Comparison of ENCODE assay signal across 8 cellular contexts in genomic region chr19:45902651-45903625, GRCh38. TPM values are rescaled to one million over a fixed set of nuclear protein-coding genes. Genes with fewer than 3 reads are reported as not detected.
DNase-seq lines count a peak whose midpoint lies in the region; ATAC-seq, FAIRE-seq and TF ChIP-seq lines count a peak whose summit lies in the region.

No MANE protein-coding gene starts in this region.

- no peaks in the 10 kb centered on the region for H3K27me3 Mint-ChIP-seq in Caco-2 (ENCODE audit: insufficient read depth, unreplicated experiment)

- H3K14ac ChIP-seq in H1 (ENCODE audit: insufficient read length): no peak overlapping the region

- no peak for TF ChIP-seq RAD21 in H1 (IDR thresholded peaks at IDR 0.05 in 1 of 2, conservative IDR thresholded peaks at IDR 0.05 in 1 of 2; ENCODE audit: low read depth in 2 of 2, low read length in 2 of 2)

- peaks cover 22% of the 10 kb centered on the region; the same call in 1 of the 2 replicates for H3K23me2 ChIP-seq in H1 (ENCODE audit: low read depth, low read length)

- ATAC-seq in GM21367 (IDR thresholded peaks at IDR 0.05; ENCODE audit: unreplicated experiment): peak; percentile 76

- H3K27ac ChIP-seq in H1 (ENCODE audit: low read depth, low read length): peak overlapping the region; percentile 43; the same call in 1 of the 2 replicates
- peak overlapping the region; percentile 74 for H3K27ac ChIP-seq in mesendoderm (ENCODE audit: low read depth, low read length)

- POLR2A ChIA-PET in Caco-2 (lab: Charles Lee): interaction anchor here (1.0 to 2.9 kb wide), 6 partner anchors 17 to 92 kb away, joined by 4 to 19 read pairs (median 8); partner anchors contain the start of genes CCDC61, FOXA3 and IRF2BP1
- POLR2A ChIA-PET in H1 (lab: Charles Lee; ENCODE audit: partially characterized antibody): interaction anchor here (0.6 to 3.4 kb wide), 18 partner anchors 9 to 807 kb away, joined by 3 to 21 read pairs (median 4); partner anchors contain the start of genes DMWD, FOXA3, IRF2BP1 and NANOS2

- CTCF ChIA-PET in Caco-2 (lab: Charles Lee): interaction anchor here (0.6 to 3.4 kb wide), 9 partner anchors 13 to 529 kb away, joined by 3 to 18 read pairs (median 6); partner anchors contain the start of genes IRF2BP1, SIX5 and SYMPK
- CTCF ChIA-PET in H1 (lab: Charles Lee; ENCODE audit: partially characterized antibody): interaction anchor here (0.6 to 3.3 kb wide), 18 partner anchors 10 to 343 kb away, joined by 3 to 19 read pairs (median 4); partner anchors contain the start of genes IRF2BP1 and NANOS2

- peaks cover 44% of the 10 kb centered on the region for H3K36me3 Mint-ChIP-seq in Caco-2 (ENCODE audit: insufficient read depth, unreplicated experiment)

- peak overlapping the region; percentile 58 for H4K91ac ChIP-seq in H1 (replicated peaks; ENCODE audit: insufficient read length, low read length)

- H3K9ac ChIP-seq in H1 (replicated peaks in 1 of 4; ENCODE audit: extremely low read depth in 1 of 4, low read depth in 3 of 4, low read length in 3 of 4) (peak overlapping the region in 3 of 4 experiments; percentile 22 to 44 (median 35); a peak in 3 of 7 replicates), mesendoderm (ENCODE audit: low read length) (peak overlapping the region; percentile 72)

- H3K79me1 ChIP-seq in H1 (ENCODE audit: low read depth, low read length) (peaks cover 3% of the 10 kb centered on the region; the same call in 1 of the 2 replicates), mesendoderm (ENCODE audit: low read length) (no peaks in the 10 kb centered on the region)

- H4K5ac ChIP-seq in H1 (ENCODE audit: insufficient read length, low read depth, low read length): peak overlapping the region; percentile 80
- no peak overlapping the region for H4K5ac ChIP-seq in mesendoderm (ENCODE audit: low read length)

- DNase-seq in Caco-2 (peak; percentile 98 to 100), HT1080 (ENCODE audit: low read depth) (peak; percentile 95), NOMO-1 (lab: John Stamatoyannopoulos, UW; ENCODE audit: unreplicated experiment in 2 of 2) (peak; percentile 96 to 98), H1 (ENCODE audit: low read depth in 1 of 2, low spot score in 2 of 2) (peak; percentile 95 to 100), mesendoderm (peak; percentile 98)
- peak; percentile 98 to 100 (median 100) for DNase-seq in activated CD8-positive, alpha-beta memory T cell treated with anti-CD3 and anti-CD28 coated beads for 48 hours (ENCODE audit: low read depth in 2 of 3, low spot score in 2 of 3)
- DNase-seq in stimulated activated CD8-positive, alpha-beta memory T cell treated with anti-CD3 and anti-CD28 coated beads, Interleukin-12 subunit alpha, Interleukin-12 subunit beta, amount 100 ng/mL, for 4 hours (ENCODE audit: low read depth): peak; percentile 100

- H3K27me3 ChIP-seq in Caco-2 (replicated peaks; ENCODE audit: control insufficient read depth, insufficient read depth, low read length) (no peaks in the 10 kb centered on the region), H1 (replicated peaks in 1 of 4; ENCODE audit: control insufficient read depth in 3 of 4, extremely low read depth in 1 of 4, insufficient read depth in 3 of 4, low read length in 3 of 4) (peaks cover 0 to 16% (median 11%) of the 10 kb centered on the region in 4 experiments; a peak in 6 of 7 replicates), mesendoderm (ENCODE audit: insufficient read depth, low read length, poor library complexity) (no peaks in the 10 kb centered on the region)

- H3K18ac ChIP-seq in H1 (ENCODE audit: extremely low read depth, low read length) (peak overlapping the region; percentile 73), mesendoderm (ENCODE audit: low read length) (no peak overlapping the region)

- H3K4me3 ChIP-seq in Caco-2 (ENCODE audit: low read depth, low read length) (peak overlapping the region; percentile 92), H1 (ENCODE audit: extremely low read depth in 1 of 4, insufficient read depth in 2 of 4, low read depth in 3 of 4, low read length in 4 of 4) (peak overlapping the region; percentile 48 to 76 (median 72)), mesendoderm (ENCODE audit: low read length) (peak overlapping the region; percentile 50)

- H3K9me3 ChIP-seq in Caco-2: no peaks in the 10 kb centered on the region
- no peaks in the 10 kb centered on the region for H3K9me3 ChIP-seq in H1 (ENCODE audit: insufficient read depth in 2 of 2, low read depth in 1 of 2, low read length in 1 of 2)

- H2AK5ac ChIP-seq in H1 (ENCODE audit: low read depth, low read length): no peak overlapping the region
- H2AK5ac ChIP-seq in mesendoderm (ENCODE audit: low read length): no peak overlapping the region

- H3K4me3 Mint-ChIP-seq in Caco-2 (ENCODE audit: unreplicated experiment): peak overlapping the region; percentile 80

- 5% methylated on average over 69 of the region's 73 CpGs; no CpG with 5 or more reads in 1 of the 2 experiments for WGBS in H1 (ENCODE audit: extremely low coverage in 1 of 2, insufficient coverage in 1 of 2, insufficient read length in 1 of 2, insufficient replicate concordance in 2 of 2, low coverage in 1 of 2, low lambda C conversion rate in 2 of 2, missing lambda C conversion rate in 1 of 2), 2 experiments
- WGBS in mesendoderm (ENCODE audit: extremely low coverage, insufficient coverage, low lambda C conversion rate): no CpG with 5 or more reads among the region's 73 CpGs

- H3K23ac ChIP-seq in H1 (ENCODE audit: insufficient read length) (no peak overlapping the region), mesendoderm (ENCODE audit: low read length) (no peak overlapping the region)

- FAIRE-seq in H1 (lab: Jason Lieb, UNC): peak; percentile 71

- H3K27ac Mint-ChIP-seq in Caco-2 (ENCODE audit: unreplicated experiment): peak overlapping the region; percentile 65

- H2BK5ac ChIP-seq in H1 (ENCODE audit: low read depth, low read length) (peak overlapping the region; percentile 12; the same call in 1 of the 2 replicates), mesendoderm (ENCODE audit: low read length) (no peak overlapping the region)

- BruUV-seq in Caco-2 (replicated peaks; lab: Mats Ljungman, UMichigan): no TSS peak

- peak overlapping the region; percentile 70; the same call in 1 of the 2 replicates for H2AFZ ChIP-seq in H1 (ENCODE audit: low read length)

- no peak overlapping the region for H3K4ac ChIP-seq in H1 (replicated peaks; ENCODE audit: insufficient read length, low read depth, low read length)
- no peak overlapping the region for H3K4ac ChIP-seq in mesendoderm (ENCODE audit: low read depth, low read length)

- H2BK12ac ChIP-seq in H1 (ENCODE audit: low read depth, low read length): peak overlapping the region; percentile 22; the same call in 1 of the 2 replicates

- H3K9me3 Mint-ChIP-seq in Caco-2 (ENCODE audit: unreplicated experiment): no peaks in the 10 kb centered on the region

- H3K4me1 ChIP-seq in Caco-2 (peaks cover 5% of the 10 kb centered on the region), H1 (replicated peaks in 1 of 4; ENCODE audit: control insufficient read depth in 3 of 4, insufficient read depth in 4 of 4, low read length in 3 of 4) (peaks cover 0 to 2% (median under 1%) of the 10 kb centered on the region in 4 experiments; a peak in 3 of 7 replicates), mesendoderm (ENCODE audit: control insufficient read depth, low read depth, low read length) (no peaks in the 10 kb centered on the region)

- TF ChIP-seq CTCF in Caco-2 (IDR thresholded peaks at IDR 0.05; ENCODE audit: insufficient read depth in 1 of 2, low read depth in 1 of 2, low read length in 1 of 2, severe bottlenecking in 1 of 2, unreplicated experiment in 1 of 2) (no peak), H1 (IDR thresholded peaks at IDR 0.05; ENCODE audit: control extremely low read depth in 1 of 3, insufficient read depth in 1 of 3, low read depth in 1 of 3, low read length in 3 of 3) (no peak)

- no peak overlapping the region for H2BK20ac ChIP-seq in H1 (ENCODE audit: low read length)

- H4K20me1 ChIP-seq in H1 (replicated peaks in 1 of 2; ENCODE audit: control insufficient read depth in 1 of 2, insufficient read depth in 2 of 2, low read length in 2 of 2): peaks cover 2 to 10% of the 10 kb centered on the region in 2 experiments

- peak overlapping the region; percentile 88 to 95 for H3K4me2 ChIP-seq in H1 (ENCODE audit: insufficient read depth in 1 of 2, low read depth in 2 of 2, low read length in 2 of 2)
- H3K4me2 ChIP-seq in mesendoderm (ENCODE audit: low read length): peak overlapping the region; percentile 81

- H3K79me2 ChIP-seq in H1 (ENCODE audit: control insufficient read depth in 1 of 2, insufficient read depth in 2 of 2, low read length in 2 of 2) (no peaks in the 10 kb centered on the region), mesendoderm (ENCODE audit: control insufficient read depth, insufficient read depth, low read length) (no peaks in the 10 kb centered on the region)

- no peaks in the 10 kb centered on the region for H3K4me1 Mint-ChIP-seq in Caco-2 (ENCODE audit: low read depth, unreplicated experiment)

- H3K36me3 ChIP-seq in Caco-2 (ENCODE audit: control insufficient read depth, insufficient read depth, low read length) (peaks cover 3% of the 10 kb centered on the region; the same call in 1 of the 2 replicates), H1 (ENCODE audit: control insufficient read depth in 2 of 4, insufficient read depth in 4 of 4, low read length in 3 of 4) (peaks cover 0 to 8% (median 2%) of the 10 kb centered on the region in 4 experiments; a peak in 3 of 8 replicates), mesendoderm (ENCODE audit: control insufficient read depth, insufficient read depth, low read length) (peaks cover 1% of the 10 kb centered on the region)

- H3K56ac ChIP-seq in H1 (replicated peaks; ENCODE audit: insufficient read length, low read depth, low read length) (peak overlapping the region; percentile 74), mesendoderm (ENCODE audit: low read length) (peak overlapping the region; percentile 87)

- no peak; a peak in 1 of 3 replicates for TF ChIP-seq POLR2A in H1 (IDR thresholded peaks at IDR 0.05; ENCODE audit: control extremely low read depth in 1 of 2, low read depth in 2 of 2, low read length in 2 of 2)

- no peak for TF ChIP-seq EP300 in H1 (IDR thresholded peaks at IDR 0.05; ENCODE audit: borderline replicate concordance in 1 of 2, low read depth in 2 of 2, low read length in 2 of 2)

- intact Hi-C loops in Caco-2 (cut with micrococcal nuclease; ENCODE audit: unreplicated experiment): loop anchor here (1.0 to 2.0 kb wide), 2 partner anchors 8 to 24 kb away; no protein-coding TSS in a partner anchor

- H2BK15ac ChIP-seq in H1 (ENCODE audit: low read length) (no peak overlapping the region; the same call in 1 of the 2 replicates), mesendoderm (replicated peaks; ENCODE audit: low read depth) (no peak overlapping the region)

- peak overlapping the region; percentile 35; the same call in 1 of the 2 replicates for H4K8ac ChIP-seq in H1 (ENCODE audit: extremely low read depth, insufficient read depth, low read length)
- no peak overlapping the region for H4K8ac ChIP-seq in mesendoderm (ENCODE audit: low read depth, low read length)

- H2BK120ac ChIP-seq in H1 (replicated peaks; ENCODE audit: low read depth, low read length): no peak overlapping the region
- no peak overlapping the region for H2BK120ac ChIP-seq in mesendoderm (ENCODE audit: low read depth, low read length)

RNA-seq across cellular contexts. Expression of gene MYPOP, which starts 0.5 kb away (rescaled TPM):
- total RNA-seq in Caco-2 (2022): 15.8 and 18.1 TPM in 2 replicates
- total RNA-seq in HT1080 (2014; rRNA removed; shearing (Covaris generic)): 2.2 and 4.4 TPM in 2 replicates
- 3.3 and 4.7 TPM in 2 replicates for polyA plus RNA-seq in HT1080 (2015; cell fraction: cytosol; rRNA removed)
- polyA plus RNA-seq in HT1080 (2015; cell fraction: nucleus; rRNA removed): 3.4 and 3.8 TPM in 2 replicates
- total RNA-seq in H1 (2021; fragmentation: NEBNext Ultra II Directional; extraction: Animal tissue kit (Norgen Biotek cat#: 25700)): 11.1 and 12.6 TPM in 2 replicates
- polyA plus RNA-seq in H1 (2011; rRNA removed): 3.2 and 5.8 TPM in 2 replicates
- 2.2 TPM for polyA plus RNA-seq in H1 (2011; cell fraction: cytosol; rRNA removed)
- 6.4 TPM for polyA plus RNA-seq in H1 (2011; cell fraction: nucleus; rRNA removed)
- 7.3 to 9.2 TPM (median 8.6 TPM) in 4 replicates for polyA plus RNA-seq in H1 (2012, experiment 1 of 2)
- polyA plus RNA-seq in H1 (2012, experiment 2 of 2): 5.3 TPM
- 10.5 TPM for polyA plus RNA-seq in H1 (2013, experiment 1 of 2)
- polyA plus RNA-seq in H1 (2013, experiment 2 of 2): 10.1 TPM
- 0.54 and 0.79 TPM in 2 replicates for polyA minus RNA-seq in H1 (2011; rRNA and poly(A)+ RNA removed)
- 2.7 TPM for polyA minus RNA-seq in H1 (2011; cell fraction: cytosol; rRNA and poly(A)+ RNA removed)
- 1.6 TPM for polyA minus RNA-seq in H1 (2011; cell fraction: nucleus; rRNA and poly(A)+ RNA removed)
- 8.9 TPM for polyA plus RNA-seq in mesendoderm (2013, experiment 1 of 2)
- 8.8 TPM for polyA plus RNA-seq in mesendoderm (2013, experiment 2 of 2)

RNA-seq across cellular contexts. Expression of gene NANOS2, which starts 11.6 kb away (rescaled TPM):
- not detected in 2 replicates for total RNA-seq in Caco-2 (2022)
- total RNA-seq in HT1080 (2014; rRNA removed; shearing (Covaris generic)): not detected in 2 replicates
- not detected in 2 replicates for polyA plus RNA-seq in HT1080 (2015; cell fraction: cytosol; rRNA removed)
- not detected in 2 replicates for polyA plus RNA-seq in HT1080 (2015; cell fraction: nucleus; rRNA removed)
- total RNA-seq in H1 (2021; fragmentation: NEBNext Ultra II Directional; extraction: Animal tissue kit (Norgen Biotek cat#: 25700)): not detected in 2 replicates
- 0.20 and 0.24 TPM in 2 replicates for polyA plus RNA-seq in H1 (2011; rRNA removed)
- 0.09 TPM for polyA plus RNA-seq in H1 (2011; cell fraction: cytosol; rRNA removed)
- 0.56 TPM for polyA plus RNA-seq in H1 (2011; cell fraction: nucleus; rRNA removed)
- 0.13 to 0.17 TPM in 2 of 4 replicates, not detected in the others for polyA plus RNA-seq in H1 (2012, experiment 1 of 2)
- polyA plus RNA-seq in H1 (2012, experiment 2 of 2): not detected
- polyA plus RNA-seq in H1 (2013, experiment 1 of 2): 0.10 TPM
- polyA plus RNA-seq in H1 (2013, experiment 2 of 2): 0.06 TPM
- not detected in 2 replicates for polyA minus RNA-seq in H1 (2011; rRNA and poly(A)+ RNA removed)
- not detected for polyA minus RNA-seq in H1 (2011; cell fraction: cytosol; rRNA and poly(A)+ RNA removed)
- polyA minus RNA-seq in H1 (2011; cell fraction: nucleus; rRNA and poly(A)+ RNA removed): not detected
- not detected for polyA plus RNA-seq in mesendoderm (2013, experiment 1 of 2)
- polyA plus RNA-seq in mesendoderm (2013, experiment 2 of 2): not detected

RNA-seq across cellular contexts. Expression of gene IRF2BP1, which starts 17.0 kb away (rescaled TPM):
- total RNA-seq in Caco-2 (2022): 27.6 and 29.2 TPM in 2 replicates
- 57.1 and 57.4 TPM in 2 replicates for total RNA-seq in HT1080 (2014; rRNA removed; shearing (Covaris generic))
- 40.2 and 48.1 TPM in 2 replicates for polyA plus RNA-seq in HT1080 (2015; cell fraction: cytosol; rRNA removed)
- polyA plus RNA-seq in HT1080 (2015; cell fraction: nucleus; rRNA removed): 32.8 and 32.9 TPM in 2 replicates
- 24.4 and 25.3 TPM in 2 replicates for total RNA-seq in H1 (2021; fragmentation: NEBNext Ultra II Directional; extraction: Animal tissue kit (Norgen Biotek cat#: 25700))
- polyA plus RNA-seq in H1 (2011; rRNA removed): 12.1 and 22.1 TPM in 2 replicates
- polyA plus RNA-seq in H1 (2011; cell fraction: cytosol; rRNA removed): 14.9 TPM
- polyA plus RNA-seq in H1 (2011; cell fraction: nucleus; rRNA removed): 16.2 TPM
- polyA plus RNA-seq in H1 (2012, experiment 1 of 2): 9.9 to 15.9 TPM (median 13.9 TPM) in 4 replicates
- 14.7 TPM for polyA plus RNA-seq in H1 (2012, experiment 2 of 2)
- 9.6 TPM for polyA plus RNA-seq in H1 (2013, experiment 1 of 2)
- 8.2 TPM for polyA plus RNA-seq in H1 (2013, experiment 2 of 2)
- 4.6 and 5.9 TPM in 2 replicates for polyA minus RNA-seq in H1 (2011; rRNA and poly(A)+ RNA removed)
- 15.4 TPM for polyA minus RNA-seq in H1 (2011; cell fraction: cytosol; rRNA and poly(A)+ RNA removed)
- polyA minus RNA-seq in H1 (2011; cell fraction: nucleus; rRNA and poly(A)+ RNA removed): 19.1 TPM
- polyA plus RNA-seq in mesendoderm (2013, experiment 1 of 2): 9.0 TPM
- 8.9 TPM for polyA plus RNA-seq in mesendoderm (2013, experiment 2 of 2)

RNA-seq across cellular contexts. Expression of gene FOXA3, which starts 38.8 kb away (rescaled TPM):
- 15.3 and 19.0 TPM in 2 replicates for total RNA-seq in Caco-2 (2022)
- 2.2 and 2.8 TPM in 2 replicates for total RNA-seq in HT1080 (2014; rRNA removed; shearing (Covaris generic))
- 1.1 and 2.3 TPM in 2 replicates for polyA plus RNA-seq in HT1080 (2015; cell fraction: cytosol; rRNA removed)
- 0.92 and 1.2 TPM in 2 replicates for polyA plus RNA-seq in HT1080 (2015; cell fraction: nucleus; rRNA removed)
- 20.2 and 21.7 TPM in 2 replicates for total RNA-seq in H1 (2021; fragmentation: NEBNext Ultra II Directional; extraction: Animal tissue kit (Norgen Biotek cat#: 25700))
- polyA plus RNA-seq in H1 (2011; rRNA removed): 40.1 and 49.1 TPM in 2 replicates
- polyA plus RNA-seq in H1 (2011; cell fraction: cytosol; rRNA removed): 30.1 TPM
- polyA plus RNA-seq in H1 (2011; cell fraction: nucleus; rRNA removed): 21.8 TPM
- 15.5 to 25.3 TPM (median 20.3 TPM) in 4 replicates for polyA plus RNA-seq in H1 (2012, experiment 1 of 2)
- polyA plus RNA-seq in H1 (2012, experiment 2 of 2): 27.4 TPM
- 12.7 TPM for polyA plus RNA-seq in H1 (2013, experiment 1 of 2)
- polyA plus RNA-seq in H1 (2013, experiment 2 of 2): 12.4 TPM
- polyA minus RNA-seq in H1 (2011; rRNA and poly(A)+ RNA removed): 32.3 and 37.8 TPM in 2 replicates
- polyA minus RNA-seq in H1 (2011; cell fraction: cytosol; rRNA and poly(A)+ RNA removed): 11.7 TPM
- 12.9 TPM for polyA minus RNA-seq in H1 (2011; cell fraction: nucleus; rRNA and poly(A)+ RNA removed)
- 12.9 TPM for polyA plus RNA-seq in mesendoderm (2013, experiment 1 of 2)
- 13.3 TPM for polyA plus RNA-seq in mesendoderm (2013, experiment 2 of 2)

RNA-seq across cellular contexts. Expression of gene SYMPK, which starts 40.0 kb away (rescaled TPM):
- 81.8 and 85.0 TPM in 2 replicates for total RNA-seq in Caco-2 (2022)
- 73.4 and 89.3 TPM in 2 replicates for total RNA-seq in HT1080 (2014; rRNA removed; shearing (Covaris generic))
- 55.8 and 63.4 TPM in 2 replicates for polyA plus RNA-seq in HT1080 (2015; cell fraction: cytosol; rRNA removed)
- 137 and 174 TPM in 2 replicates for polyA plus RNA-seq in HT1080 (2015; cell fraction: nucleus; rRNA removed)
- total RNA-seq in H1 (2021; fragmentation: NEBNext Ultra II Directional; extraction: Animal tissue kit (Norgen Biotek cat#: 25700)): 81.5 and 93.6 TPM in 2 replicates
- polyA plus RNA-seq in H1 (2011; rRNA removed): 99.5 and 142 TPM in 2 replicates
- 82.5 TPM for polyA plus RNA-seq in H1 (2011; cell fraction: cytosol; rRNA removed)
- polyA plus RNA-seq in H1 (2011; cell fraction: nucleus; rRNA removed): 217 TPM
- polyA plus RNA-seq in H1 (2012, experiment 1 of 2): 87.2 to 105 TPM (median 88.9 TPM) in 4 replicates
- polyA plus RNA-seq in H1 (2012, experiment 2 of 2): 66.3 TPM
- 57.3 TPM for polyA plus RNA-seq in H1 (2013, experiment 1 of 2)
- polyA plus RNA-seq in H1 (2013, experiment 2 of 2): 50.3 TPM
- polyA minus RNA-seq in H1 (2011; rRNA and poly(A)+ RNA removed): 121 and 131 TPM in 2 replicates
- 65.9 TPM for polyA minus RNA-seq in H1 (2011; cell fraction: cytosol; rRNA and poly(A)+ RNA removed)
- 67.6 TPM for polyA minus RNA-seq in H1 (2011; cell fraction: nucleus; rRNA and poly(A)+ RNA removed)
- polyA plus RNA-seq in mesendoderm (2013, experiment 1 of 2): 45.8 TPM
- polyA plus RNA-seq in mesendoderm (2013, experiment 2 of 2): 43.7 TPM

Comparison
In these comparisons a context has a peak if more than half of its experiments do, and no peak if none do; other contexts are left out.
1. Peak in every context shown above with its lines: DNase-seq, ATAC-seq, H3K4me3 ChIP-seq and H3K27ac ChIP-seq.